In genomic region chr11:83612891-83613766, GRCh38 we compare ENCODE assay signal across 10 cellular contexts.
DNase-seq lines count a peak whose midpoint lies in the region; ATAC-seq and TF ChIP-seq lines count a peak whose summit lies in the region.
"Had no signal": no experiment of that assay in that cellular context is flagged by ENCODE, and none has a peak within 500 bp of the region (broad histone marks: within the 10 kb centered on the region; RNA-seq: fewer than 3 reads in every experiment).

No MANE protein-coding gene starts in this region.

- peak overlapping the region; percentile 17 for H3K27ac Mint-ChIP-seq in GM23338
- no peak overlapping the region for H3K27ac Mint-ChIP-seq in activated CD8-positive, alpha-beta T cell treated with anti-CD3 and anti-CD28 coated beads for 36 hours

- H3K27me3 ChIP-seq in GM23338 (ENCODE audit: insufficient read depth): no peaks in the 10 kb centered on the region
- H3K27me3 ChIP-seq: gastroesophageal sphincter, neutrophil had no signal

- peak overlapping the region; percentile 54 for H3K4me2 ChIP-seq in GM23338

- H3K36me3 ChIP-seq in GM23338 (ENCODE audit: insufficient read depth): no peaks in the 10 kb centered on the region
- H3K36me3 ChIP-seq: gastroesophageal sphincter, neutrophil had no signal

- H2AFZ ChIP-seq in GM23338: no peak overlapping the region

- no peaks in the 10 kb centered on the region for H3K79me2 ChIP-seq in GM23338 (replicated peaks; ENCODE audit: insufficient read depth)

- no peak overlapping the region; the same call in 2 of the 3 replicates for H3K4me3 Mint-ChIP-seq in GM23338
- no peak overlapping the region for H3K4me3 Mint-ChIP-seq in activated CD8-positive, alpha-beta T cell treated with anti-CD3 and anti-CD28 coated beads for 36 hours

- no peak for TF ChIP-seq CTCF in GM23338 (conservative IDR thresholded peaks at IDR 0.05; ENCODE audit: low read depth in 2 of 2)
- no peak for TF ChIP-seq CTCF in activated CD8-positive, alpha-beta T cell treated with anti-CD3 and anti-CD28 coated beads for 36 hours (IDR thresholded peaks at IDR 0.05)

- DNase-seq in GM23338 (ENCODE audit: low spot score) (peak; percentile 75), iPS DF 19.7 (ENCODE audit: low read depth, low spot score) (peak; percentile 25)
- DNase-seq in stimulated activated CD4-positive, alpha-beta T cell treated with anti-CD3 and anti-CD28 coated beads, Interleukin-4, amount 100 ng/mL, for 4 hours: no peak
- no peak for DNase-seq in activated CD8-positive, alpha-beta T cell treated with anti-CD3 and anti-CD28 coated beads for 36 hours
- no peak for DNase-seq in effector CD8-positive, alpha-beta T cell (lab: John Stamatoyannopoulos, UW)

- peaks cover 23% of the 10 kb centered on the region for H3K4me1 Mint-ChIP-seq in GM23338
- H3K4me1 Mint-ChIP-seq in activated CD8-positive, alpha-beta T cell treated with anti-CD3 and anti-CD28 coated beads for 36 hours (ENCODE audit: low read depth): no peaks in the 10 kb centered on the region

- H3K4me1 ChIP-seq in GM23338 (ENCODE audit: insufficient read depth): no peaks in the 10 kb centered on the region; the same call in 1 of the 2 replicates
- H3K4me1 ChIP-seq: gastroesophageal sphincter had no signal

- H3K9me2 ChIP-seq in GM23338 (ENCODE audit: insufficient read depth): no peaks in the 10 kb centered on the region

- CTCF ChIA-PET in activated CD8-positive, alpha-beta T cell treated with anti-CD3 and anti-CD28 coated beads for 36 hours (lab: Charles Lee): no interaction called here

- no peak overlapping the region for H3K27ac ChIP-seq in GM23338 (ENCODE audit: low read depth)
- H3K27ac ChIP-seq: gastroesophageal sphincter, neutrophil had no signal

- ATAC-seq in GM18907 (IDR thresholded peaks at IDR 0.05; ENCODE audit: unreplicated experiment): peak; percentile 91
- ATAC-seq in GM23338: peak; percentile 99
- ATAC-seq in HG03520 (IDR thresholded peaks at IDR 0.05; ENCODE audit: unreplicated experiment): peak; percentile 86
- no peak for ATAC-seq in activated CD8-positive, alpha-beta T cell treated with anti-CD3 and anti-CD28 coated beads for 36 hours
- ATAC-seq in activated CD4-positive, CD25-positive, alpha-beta regulatory T cell treated with anti-CD3 and anti-CD28 coated beads, Interleukin-2, amount 50 U/mL, for 24 hours: no peak
- ATAC-seq: gastroesophageal sphincter had no signal

- no peaks in the 10 kb centered on the region for H3K36me3 Mint-ChIP-seq in GM23338 (ENCODE audit: low read depth)
- H3K36me3 Mint-ChIP-seq in activated CD8-positive, alpha-beta T cell treated with anti-CD3 and anti-CD28 coated beads for 36 hours (ENCODE audit: low read depth): no peaks in the 10 kb centered on the region

- H3K27me3 Mint-ChIP-seq in GM23338 (ENCODE audit: insufficient read depth, low read depth, poor library complexity): no peaks in the 10 kb centered on the region
- H3K27me3 Mint-ChIP-seq in activated CD8-positive, alpha-beta T cell treated with anti-CD3 and anti-CD28 coated beads for 36 hours: no peaks in the 10 kb centered on the region

- no peaks in the 10 kb centered on the region for H3K9me3 Mint-ChIP-seq in GM23338
- H3K9me3 Mint-ChIP-seq in activated CD8-positive, alpha-beta T cell treated with anti-CD3 and anti-CD28 coated beads for 36 hours: no peaks in the 10 kb centered on the region

- intact Hi-C loops in activated CD8-positive, alpha-beta T cell treated with anti-CD3 and anti-CD28 coated beads for 36 hours (cut with micrococcal nuclease): no loop called here

- no peaks in the 10 kb centered on the region for H3F3A ChIP-seq in GM23338 (replicated peaks; ENCODE audit: low read depth)

- no peaks in the 10 kb centered on the region for H4K20me1 ChIP-seq in GM23338 (replicated peaks; ENCODE audit: insufficient read depth)

- no peak overlapping the region for H3K4me3 ChIP-seq in GM23338
- H3K4me3 ChIP-seq: gastroesophageal sphincter had no signal

- POLR2A ChIA-PET in activated CD8-positive, alpha-beta T cell treated with anti-CD3 and anti-CD28 coated beads for 36 hours (lab: Charles Lee): no interaction called here

TF ChIP-seq in GM23338, 12 proteins besides CTCF, POLR2A, EP300 and RAD21 (continues in another document):
- no peak for TF ChIP-seq REST (IDR thresholded peaks at IDR 0.05; ENCODE audit: unreplicated experiment)
- TF ChIP-seq, protein P1, sequence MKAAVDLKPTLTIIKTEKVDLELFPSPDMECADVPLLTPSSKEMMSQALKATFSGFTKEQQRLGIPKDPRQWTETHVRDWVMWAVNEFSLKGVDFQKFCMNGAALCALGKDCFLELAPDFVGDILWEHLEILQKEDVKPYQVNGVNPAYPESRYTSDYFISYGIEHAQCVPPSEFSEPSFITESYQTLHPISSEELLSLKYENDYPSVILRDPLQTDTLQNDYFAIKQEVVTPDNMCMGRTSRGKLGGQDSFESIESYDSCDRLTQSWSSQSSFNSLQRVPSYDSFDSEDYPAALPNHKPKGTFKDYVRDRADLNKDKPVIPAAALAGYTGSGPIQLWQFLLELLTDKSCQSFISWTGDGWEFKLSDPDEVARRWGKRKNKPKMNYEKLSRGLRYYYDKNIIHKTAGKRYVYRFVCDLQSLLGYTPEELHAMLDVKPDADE (IDR thresholded peaks at IDR 0.05): no peak
- TF ChIP-seq JUNB (IDR thresholded peaks at IDR 0.05; ENCODE audit: unreplicated experiment): no peak
- no peak for TF ChIP-seq EZH2 (IDR thresholded peaks at IDR 0.05; ENCODE audit: low read depth, unreplicated experiment)
- TF ChIP-seq ZNF114 (CRISPR knock-in tag; IDR thresholded peaks at IDR 0.05): no peak
- TF ChIP-seq CREB1 (CRISPR knock-in tag; IDR thresholded peaks at IDR 0.05; ENCODE audit: low read depth): no peak
- TF ChIP-seq ZNF331 (CRISPR knock-in tag; IDR thresholded peaks at IDR 0.05; ENCODE audit: low read depth): no peak
- TF ChIP-seq NANOG (IDR thresholded peaks at IDR 0.05; ENCODE audit: borderline replicate concordance): no peak
- no peak for TF ChIP-seq EZH2phosphoT487 (IDR thresholded peaks at IDR 0.05; ENCODE audit: unreplicated experiment)

Comparison
In these comparisons a context has a peak if more than half of its experiments do, and no peak if none do; other contexts are left out.
1. ATAC-seq: peak in GM18907 (single experiment), GM23338 (single experiment) and HG03520 (single experiment); none in activated CD8-positive, alpha-beta T cell treated with anti-CD3 and anti-CD28 coated beads for 36 hours (single experiment) and activated CD4-positive, CD25-positive, alpha-beta regulatory T cell treated with anti-CD3 and anti-CD28 coated beads, Interleukin-2, amount 50 U/mL, for 24 hours (0 of 2).
2. DNase-seq: peak in GM23338 (single experiment) and iPS DF 19.7 (single experiment); none in stimulated activated CD4-positive, alpha-beta T cell treated with anti-CD3 and anti-CD28 coated beads, Interleukin-4, amount 100 ng/mL, for 4 hours (0 of 2), activated CD8-positive, alpha-beta T cell treated with anti-CD3 and anti-CD28 coated beads for 36 hours (single experiment) and effector CD8-positive, alpha-beta T cell (single experiment).